ENCODE assay signal across 22 cellular contexts in the genomic region with DNA sequence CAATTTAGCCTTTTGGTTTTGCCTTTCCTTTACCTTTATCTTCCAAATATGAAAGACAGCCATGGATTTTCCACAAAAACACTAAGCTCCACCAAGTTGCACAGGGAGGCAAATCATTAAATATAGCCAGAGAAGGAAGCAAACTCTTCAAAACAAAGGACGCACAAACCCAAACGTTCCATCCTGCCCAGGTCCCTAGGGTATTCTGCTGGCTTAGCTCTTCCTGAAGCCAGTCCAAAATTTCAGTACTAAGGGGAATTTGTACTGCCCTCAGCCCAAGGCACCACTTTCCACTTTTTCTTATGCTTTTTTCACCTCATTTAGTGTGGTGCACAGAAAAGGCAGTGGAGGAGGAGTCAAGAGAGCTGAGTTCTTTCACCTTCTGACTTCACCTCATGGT.
DNase-seq lines count a peak whose midpoint lies in the region; TF ChIP-seq lines count a peak whose summit lies in the region.
"Had no signal": no experiment of that assay in that cellular context is flagged by ENCODE, and none has a peak within 500 bp of the region (broad histone marks: within the 10 kb centered on the region; RNA-seq: fewer than 3 reads in every experiment).

No MANE protein-coding gene starts in this region.

- peak overlapping the region; percentile 31; the same call in 1 of the 2 replicates for H3K4me3 ChIP-seq in BLaER1
- H3K4me3 ChIP-seq in Loucy (ENCODE audit: low read length, poor library complexity, severe bottlenecking) = no peak overlapping the region
- no peak overlapping the region for H3K4me3 ChIP-seq in osteoblast (ENCODE audit: insufficient read depth, low read length)
- H3K4me3 ChIP-seq: dorsolateral prefrontal cortex, left lung, PC-9, right lobe of liver had no signal

- no peak for TF ChIP-seq CTCF in Loucy (conservative IDR thresholded peaks at IDR 0.05; ENCODE audit: low read length)
- TF ChIP-seq CTCF in osteoblast (IDR thresholded peaks at IDR 0.05; ENCODE audit: extremely low read depth, low read depth, low read length) = no peak

- no peaks in the 10 kb centered on the region for H4K20me1 ChIP-seq in BLaER1
- H4K20me1 ChIP-seq in Loucy (ENCODE audit: insufficient read depth, low read length, poor library complexity, severe bottlenecking) = no peaks in the 10 kb centered on the region
- no peaks in the 10 kb centered on the region for H4K20me1 ChIP-seq in osteoblast (ENCODE audit: insufficient read depth, low read length)

- H3K79me2 ChIP-seq in Loucy (ENCODE audit: insufficient read depth, low read length) (no peaks in the 10 kb centered on the region), osteoblast (ENCODE audit: insufficient read depth, low read length) (no peaks in the 10 kb centered on the region)

- DNase-seq in fibroblast of peridontal ligament (ENCODE audit: extremely low read depth) = peak; percentile 71
- DNase-seq in osteoblast (ENCODE audit: insufficient read length, low spot score, missing footprints) = peak; percentile 86
- no peak for DNase-seq in NCI-H146 (lab: John Stamatoyannopoulos, UW)
- no peak for DNase-seq in NCI-H526 (lab: John Stamatoyannopoulos, UW)
- DNase-seq in activated CD8-positive, alpha-beta memory T cell treated with anti-CD3 and anti-CD28 coated beads for 24 hours = no peak
- DNase-seq in activated CD4-positive, alpha-beta T cell treated with anti-CD3 and anti-CD28 coated beads for 1 hour = no peak
- DNase-seq: ACHN; activated CD4-positive, alpha-beta T cell treated with anti-CD3 and anti-CD28 coated beads, Interleukin-2, amount 50 U/mL, for 4 hours; activated gamma-delta T cell treated with Interleukin-2 at 50 U/mL for 16 hours; activated T-cell treated with anti-CD3 and anti-CD28 coated beads, Interleukin-2, amount 50 U/mL, for 48 hours; dorsolateral prefrontal cortex; left lung; NCI-H1048; NCI-H1694; NCI-H2171; NCI-H510A treated with DMSO at 0.1 percent for 48 hours; PC-9; right lobe of liver; stimulated activated CD4-positive, alpha-beta T cell treated with anti-CD3 and anti-CD28 coated beads, Interleukin-4, amount 100 ng/mL, for 4 hours; T-helper 17 cell had no signal

- H3K9me3 ChIP-seq in BLaER1 = peaks cover 4% of the 10 kb centered on the region; the same call in 1 of the 2 replicates
- H3K9me3 ChIP-seq in Loucy (ENCODE audit: insufficient read depth, low read depth, low read length) = no peaks in the 10 kb centered on the region
- H3K9me3 ChIP-seq in osteoblast (ENCODE audit: low read depth, low read length) = no peaks in the 10 kb centered on the region
- H3K9me3 ChIP-seq: left lung, right lobe of liver had no signal

- H2AFZ ChIP-seq in Loucy (ENCODE audit: low read length) = no peak overlapping the region
- H2AFZ ChIP-seq in osteoblast (ENCODE audit: low read length) = no peak overlapping the region
- H2AFZ ChIP-seq: PC-9 had no signal

- H3K27ac ChIP-seq in BLaER1 = peak overlapping the region; percentile 67
- H3K27ac ChIP-seq in osteoblast (ENCODE audit: low read depth, low read length) = peak overlapping the region; percentile 44
- H3K27ac ChIP-seq: dorsolateral prefrontal cortex, left lung, PC-9, right lobe of liver had no signal

- peak overlapping the region; percentile 88 for H3K4me2 ChIP-seq in BLaER1
- no peak overlapping the region for H3K4me2 ChIP-seq in Loucy (ENCODE audit: low read depth, low read length, poor library complexity, severe bottlenecking)
- H3K4me2 ChIP-seq in osteoblast (ENCODE audit: insufficient read depth, low read length) = peak overlapping the region; percentile 57
- H3K4me2 ChIP-seq: PC-9 had no signal

- peaks cover 51% of the 10 kb centered on the region for H3K4me1 ChIP-seq in BLaER1
- H3K4me1 ChIP-seq in Loucy (ENCODE audit: insufficient read depth, low read length, poor library complexity, severe bottlenecking) = peaks cover 9% of the 10 kb centered on the region
- H3K4me1 ChIP-seq in osteoblast (ENCODE audit: insufficient read depth, low read length) = peaks cover 47% of the 10 kb centered on the region
- H3K4me1 ChIP-seq: right lobe of liver had no signal

- H3K9ac ChIP-seq in BLaER1 (peak overlapping the region; percentile 45; the same call in 1 of the 2 replicates), Loucy (ENCODE audit: low read depth, low read length, poor library complexity, severe bottlenecking) (peak overlapping the region; percentile 38)

- no peaks in the 10 kb centered on the region for H3F3A ChIP-seq in Loucy (ENCODE audit: low read depth)

- H3K27me3 ChIP-seq in BLaER1 = no peaks in the 10 kb centered on the region
- no peaks in the 10 kb centered on the region for H3K27me3 ChIP-seq in Loucy (ENCODE audit: insufficient read depth, low read length, poor library complexity, severe bottlenecking)
- no peaks in the 10 kb centered on the region for H3K27me3 ChIP-seq in osteoblast (ENCODE audit: insufficient read depth, low read length)
- H3K27me3 ChIP-seq: left lung, right lobe of liver had no signal

- H3K9me2 ChIP-seq in Loucy (replicated peaks; ENCODE audit: low read depth, low read length) = no peaks in the 10 kb centered on the region

- H3K36me3 ChIP-seq in BLaER1 (peaks cover 44% of the 10 kb centered on the region), Loucy (ENCODE audit: insufficient read depth, low read length) (peaks cover 5% of the 10 kb centered on the region; the same call in 1 of the 2 replicates), osteoblast (ENCODE audit: insufficient read depth, low read length) (no peaks in the 10 kb centered on the region)
- H3K36me3 ChIP-seq: left lung, right lobe of liver had no signal

Comparison
In these comparisons a context has a peak if more than half of its experiments do, and no peak if none do; other contexts are left out.
1. DNase-seq: peak in fibroblast of peridontal ligament (single experiment) and osteoblast (single experiment); none in NCI-H146 (single experiment), NCI-H526 (0 of 2), activated CD8-positive, alpha-beta memory T cell treated with anti-CD3 and anti-CD28 coated beads for 24 hours (single experiment) and activated CD4-positive, alpha-beta T cell treated with anti-CD3 and anti-CD28 coated beads for 1 hour (single experiment).